ENCODE assay signal across 1 cellular context in genomic region chr14:33675415-33676130, GRCh38.
TF ChIP-seq lines count a peak whose summit lies in the region.

No MANE protein-coding gene starts in this region.

TF ChIP-seq in endothelial cell of umbilical vein, 7 proteins besides CTCF, POLR2A, EP300 and RAD21:
- TF ChIP-seq MAX (IDR thresholded peaks at IDR 0.05; ENCODE audit: insufficient read depth, insufficient read length) (no peak), GATA2 (IDR thresholded peaks at IDR 0.05; ENCODE audit: insufficient read depth, insufficient read length, low read depth, low read length) (no peak), EZH2 (IDR thresholded peaks at IDR 0.05; ENCODE audit: borderline replicate concordance, low read depth, low read length, severe bottlenecking) (no peak), MYC (IDR thresholded peaks at IDR 0.05; ENCODE audit: low read depth, low read length) (no peak), POLR2AphosphoS5 (IDR thresholded peaks at IDR 0.05; ENCODE audit: insufficient read depth, low read depth, low read length) (no peak), JUN (IDR thresholded peaks at IDR 0.05; ENCODE audit: borderline replicate concordance, insufficient read depth, insufficient read length, low read depth) (no peak), FOS (IDR thresholded peaks at IDR 0.05; ENCODE audit: borderline replicate concordance, insufficient read depth, low read length) (no peak)
